8 cellular contexts compared by ENCODE assay signal in the genomic region with DNA sequence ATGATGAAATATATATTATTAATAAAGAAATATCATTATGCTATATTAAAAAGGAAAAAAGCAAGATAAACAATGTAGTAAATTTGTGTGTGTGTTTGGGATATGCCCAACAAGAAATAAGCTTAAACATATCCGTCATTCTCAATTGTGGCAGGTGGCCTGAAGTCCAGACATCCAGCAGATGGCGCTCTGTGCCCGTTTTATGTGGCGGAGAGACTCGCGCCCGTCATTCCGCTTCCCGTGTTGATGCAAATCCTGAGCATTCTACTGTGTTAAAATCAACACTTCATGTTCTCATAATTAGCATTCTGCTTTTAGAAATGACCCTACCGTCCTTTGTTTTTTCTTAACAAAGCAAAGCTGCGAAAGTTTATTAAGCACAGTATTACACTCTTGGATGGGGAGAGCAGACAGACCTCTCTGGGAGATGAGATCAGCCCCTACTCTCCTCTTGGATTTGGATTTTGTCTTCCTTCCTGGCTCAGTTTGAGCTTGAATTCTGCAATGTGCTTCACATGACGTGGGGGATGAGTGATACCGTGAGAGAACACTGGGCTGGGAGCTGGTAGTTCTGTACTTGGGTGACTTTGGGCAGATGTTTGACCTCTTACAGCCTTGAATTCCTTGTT.
DNase-seq lines count a peak whose midpoint lies in the region; ATAC-seq and TF ChIP-seq lines count a peak whose summit lies in the region.

No MANE protein-coding gene starts in this region.

- peaks cover 51% of the 10 kb centered on the region for H3K27me3 Mint-ChIP-seq in activated T-cell treated with anti-CD3 and anti-CD28 coated beads, Interleukin-2, amount 50 U/mL, for 24 hours
- H3K27me3 Mint-ChIP-seq in neural crest cell (ENCODE audit: low read depth): peaks cover 42% of the 10 kb centered on the region

- no peak overlapping the region for H3K27ac ChIP-seq in DND-41 (ENCODE audit: low read length)
- H3K27ac ChIP-seq in HUES64 (ENCODE audit: low read depth, low read length): no peak overlapping the region
- H3K27ac ChIP-seq in OCI-LY1 (ENCODE audit: low read depth, low read length, poor library complexity, severe bottlenecking): no peak overlapping the region
- H3K27ac ChIP-seq in substantia nigra (ENCODE audit: low read depth, low read length, poor library complexity, severe bottlenecking): no peak overlapping the region

- WGBS in HUES64: 5% methylated on average over 13 of the region's 13 CpGs

- peak; percentile 58 for DNase-seq in DND-41
- peak; percentile 79 for DNase-seq in activated T-cell treated with anti-CD3 and anti-CD28 coated beads, Interleukin-2, amount 50 U/mL, for 24 hours
- peak; percentile 69 for DNase-seq in fibroblast of mammary gland (ENCODE audit: low read depth)
- peak; percentile 91 for DNase-seq in neural crest cell (ENCODE audit: low read depth, low spot score)
- DNase-seq in substantia nigra (lab: John Stamatoyannopoulos, UW): peak in 47 of 49 donors; percentile 1 to 83 (median 51)

- H3K27me3 ChIP-seq in DND-41 (ENCODE audit: insufficient read depth, low read length, poor library complexity) (peaks cover 34% of the 10 kb centered on the region), HUES64 (ENCODE audit: insufficient read depth, low read length) (peaks cover 12% of the 10 kb centered on the region), OCI-LY1 (ENCODE audit: insufficient read depth, low read length) (no peaks in the 10 kb centered on the region)

- no peak overlapping the region for H3K4me3 Mint-ChIP-seq in activated T-cell treated with anti-CD3 and anti-CD28 coated beads, Interleukin-2, amount 50 U/mL, for 24 hours
- H3K4me3 Mint-ChIP-seq in neural crest cell: peak overlapping the region; percentile 18

- no peak overlapping the region for H3K9ac ChIP-seq in DND-41 (ENCODE audit: low read depth, low read length)
- no peak overlapping the region for H3K9ac ChIP-seq in HUES64 (ENCODE audit: low read depth, low read length)
- H3K9ac ChIP-seq in OCI-LY1 (ENCODE audit: low read length): no peak overlapping the region

- no peaks in the 10 kb centered on the region for H4K20me1 ChIP-seq in DND-41 (ENCODE audit: insufficient read depth, low read length)
- H4K20me1 ChIP-seq in OCI-LY1 (ENCODE audit: insufficient read depth, low read length): no peaks in the 10 kb centered on the region

- H3K4me1 ChIP-seq in DND-41 (ENCODE audit: insufficient read depth, low read length) (no peaks in the 10 kb centered on the region), HUES64 (ENCODE audit: insufficient read depth, low read length) (no peaks in the 10 kb centered on the region), OCI-LY1 (ENCODE audit: insufficient read depth, low read length, severe bottlenecking) (no peaks in the 10 kb centered on the region)

- H3F3A ChIP-seq in OCI-LY1 (ENCODE audit: insufficient read depth, low read length): no peaks in the 10 kb centered on the region

- H3K4me3 ChIP-seq in DND-41 (ENCODE audit: low read depth in 1 of 2, low read length in 2 of 2) (no peak overlapping the region), HUES64 (ENCODE audit: low read length) (peak overlapping the region; percentile 43), OCI-LY1 (ENCODE audit: low read depth, low read length, poor library complexity, severe bottlenecking) (no peak overlapping the region), fibroblast of mammary gland (ENCODE audit: control insufficient read depth, low read depth, low read length) (peak overlapping the region; percentile 3)

- H3K36me3 Mint-ChIP-seq in activated T-cell treated with anti-CD3 and anti-CD28 coated beads, Interleukin-2, amount 50 U/mL, for 24 hours (ENCODE audit: low read depth): no peaks in the 10 kb centered on the region
- no peaks in the 10 kb centered on the region for H3K36me3 Mint-ChIP-seq in neural crest cell (ENCODE audit: low read depth)

- TF ChIP-seq CTCF in DND-41 (IDR thresholded peaks at IDR 0.05; ENCODE audit: borderline replicate concordance, extremely low read depth, low read length, poor library complexity, severe bottlenecking) (peak; percentile 77), OCI-LY1 (IDR thresholded peaks at IDR 0.05; ENCODE audit: low read length) (peak; percentile 88), fibroblast of mammary gland (conservative IDR thresholded peaks at IDR 0.05; ENCODE audit: control insufficient read depth, insufficient read depth, low read depth, low read length) (peak; percentile 80), neural crest cell (conservative IDR thresholded peaks at IDR 0.05) (peak; percentile 99)

- H3K9me3 ChIP-seq in DND-41 (ENCODE audit: insufficient read depth, low read length, severe bottlenecking) (no peaks in the 10 kb centered on the region), HUES64 (ENCODE audit: insufficient read depth, low read depth, low read length) (no peaks in the 10 kb centered on the region), OCI-LY1 (ENCODE audit: low read length) (no peaks in the 10 kb centered on the region)

- H3K27ac Mint-ChIP-seq in activated T-cell treated with anti-CD3 and anti-CD28 coated beads, Interleukin-2, amount 50 U/mL, for 24 hours: no peak overlapping the region
- no peak overlapping the region for H3K27ac Mint-ChIP-seq in neural crest cell (ENCODE audit: unreplicated experiment)

- H3K9me2 ChIP-seq in OCI-LY1 (ENCODE audit: low read depth, low read length): no peaks in the 10 kb centered on the region

- H2AFZ ChIP-seq in DND-41 (ENCODE audit: low read depth, low read length) (no peak overlapping the region), OCI-LY1 (ENCODE audit: low read length) (0 out of 2 replicates have a peak overlapping the region, but pooled peaks have one; percentile 6)

- ATAC-seq in DND-41 (ENCODE audit: insufficient read depth, low read depth) (peak; percentile 70), GM21576 (IDR thresholded peaks at IDR 0.05; ENCODE audit: unreplicated experiment) (peak; percentile 93)

- no peaks in the 10 kb centered on the region for H3K79me2 ChIP-seq in DND-41 (ENCODE audit: insufficient read depth, low read length)
- H3K79me2 ChIP-seq in OCI-LY1 (ENCODE audit: insufficient read depth, low read length): no peaks in the 10 kb centered on the region

- H3K4me2 ChIP-seq in DND-41 (ENCODE audit: insufficient read depth, low read length) (no peak overlapping the region), OCI-LY1 (ENCODE audit: low read length) (peak overlapping the region; percentile 37; the same call in 1 of the 2 replicates)

- H3K36me3 ChIP-seq in DND-41 (ENCODE audit: insufficient read depth, low read length) (no peaks in the 10 kb centered on the region), HUES64 (ENCODE audit: insufficient read depth, low read length) (no peaks in the 10 kb centered on the region), OCI-LY1 (ENCODE audit: insufficient read depth, low read length) (no peaks in the 10 kb centered on the region)

- H3K9me3 Mint-ChIP-seq in activated T-cell treated with anti-CD3 and anti-CD28 coated beads, Interleukin-2, amount 50 U/mL, for 24 hours: no peaks in the 10 kb centered on the region
- no peaks in the 10 kb centered on the region for H3K9me3 Mint-ChIP-seq in neural crest cell

- H3K4me1 Mint-ChIP-seq in activated T-cell treated with anti-CD3 and anti-CD28 coated beads, Interleukin-2, amount 50 U/mL, for 24 hours (ENCODE audit: low read depth): peaks cover 5% of the 10 kb centered on the region
- peaks cover 5% of the 10 kb centered on the region for H3K4me1 Mint-ChIP-seq in neural crest cell

Comparison
In these comparisons a context has a peak if more than half of its experiments do, and no peak if none do; other contexts are left out.
1. H3K4me3 ChIP-seq: peak in HUES64 (single experiment) and fibroblast of mammary gland (single experiment); none in DND-41 (0 of 2) and OCI-LY1 (single experiment).
2. Peak in every context shown above with its lines, with median percentiles within 50 percentile points of each other: DNase-seq and CTCF ChIP-seq.